8 cellular contexts compared by ENCODE assay signal in the genomic region with DNA sequence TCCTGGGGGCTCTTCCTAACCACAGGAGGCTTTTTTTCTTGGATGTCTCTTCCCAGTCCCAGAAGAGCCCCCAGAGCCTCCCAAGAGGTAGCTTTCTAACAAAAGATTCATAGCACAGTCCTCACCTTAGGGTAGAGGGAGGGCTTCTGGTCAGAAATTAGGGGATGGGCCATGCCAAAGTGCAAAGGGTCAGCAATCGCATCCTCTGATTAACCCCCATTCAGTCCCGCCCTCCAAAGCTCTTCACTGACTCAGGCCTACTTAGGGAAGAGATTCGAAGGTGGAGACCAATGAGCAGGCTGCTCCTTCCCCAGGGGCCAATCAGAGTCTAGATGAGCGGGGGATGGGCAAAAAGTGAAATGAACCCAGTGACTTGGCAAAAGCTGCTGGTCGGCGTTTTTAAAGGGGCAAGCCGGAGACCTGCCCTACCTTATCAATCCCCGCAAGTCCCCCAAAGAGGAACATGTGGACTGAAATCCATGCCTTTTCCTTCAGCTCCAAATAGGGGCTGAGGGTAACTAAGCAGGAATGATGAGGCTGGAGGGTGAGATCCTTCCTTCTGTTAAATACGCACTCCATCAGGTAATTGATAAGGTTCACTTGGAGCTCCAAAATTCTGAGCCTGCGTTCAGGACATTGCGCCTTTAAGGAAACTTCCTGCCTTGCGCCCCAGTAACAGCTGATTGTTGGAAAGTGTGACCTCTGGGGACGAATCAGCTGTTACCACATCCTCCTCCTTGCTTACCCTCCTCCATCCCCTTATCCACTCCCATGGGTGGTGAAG. TPM values are rescaled to one million over a fixed set of nuclear protein-coding genes. Genes with fewer than 3 reads are reported as not detected.
DNase-seq lines count a peak whose midpoint lies in the region; ATAC-seq and TF ChIP-seq lines count a peak whose summit lies in the region.

No MANE protein-coding gene starts in this region.

- no peaks in the 10 kb centered on the region for H3K9me3 ChIP-seq in spleen

- intact Hi-C loops in spleen (cut with DNase I; ENCODE audit: low total_unique reads), result no loop called here

- 0 to 2% (median 0%) methylated on average over 13 of the region's 13 CpGs for WGBS in spleen, 5 donors

- peak overlapping the region; percentile 87 to 100 (median 99) for H3K27ac ChIP-seq in spleen

- peaks cover 0 to 19% (median 0%) of the 10 kb centered on the region in 7 donors for H3K27me3 ChIP-seq in spleen (replicated peaks in 1 of 7)

- no peaks in the 10 kb centered on the region for H3K27me3 Mint-ChIP-seq in central memory CD8-positive, alpha-beta T cell

- ATAC-seq in GM18907 (IDR thresholded peaks at IDR 0.05; ENCODE audit: unreplicated experiment), result peak; percentile 57
- peak; percentile 49 for ATAC-seq in HG03159 (IDR thresholded peaks at IDR 0.05; ENCODE audit: unreplicated experiment)
- ATAC-seq in central memory CD8-positive, alpha-beta T cell (replicated peaks; ENCODE audit: extremely low read depth, poor library complexity, severe bottlenecking), result peak; percentile 49

- H3K36me3 Mint-ChIP-seq in central memory CD8-positive, alpha-beta T cell (ENCODE audit: insufficient read depth), result peaks cover 16% of the 10 kb centered on the region

- peaks cover 15 to 84% (median 71%) of the 10 kb centered on the region in 6 donors for H3K4me1 ChIP-seq in spleen

- no peak for TF ChIP-seq CTCF in AG04449 (IDR thresholded peaks at IDR 0.05; ENCODE audit: insufficient read depth, low read length, missing control alignments)
- no peak for TF ChIP-seq CTCF in spleen (IDR thresholded peaks at IDR 0.05 in 8 of 11, conservative IDR thresholded peaks at IDR 0.05 in 3 of 11)

- peak overlapping the region; percentile 94 for H3K4me3 Mint-ChIP-seq in central memory CD8-positive, alpha-beta T cell

- peak in 1 of 3 donors; percentile 32 for TF ChIP-seq POLR2A in spleen (IDR thresholded peaks at IDR 0.05)

- peaks cover 0 to 22% (median 16%) of the 10 kb centered on the region in 6 donors for H3K36me3 ChIP-seq in spleen

- CTCF ChIA-PET in AG04449 (lab: Yijun Ruan, JAX), result interaction anchor here (0.6 to 7.2 kb wide), 15 partner anchors 10 to 308 kb away, joined by 3 to 180 read pairs (median 4); a partner anchor contains a TSS

- no peaks in the 10 kb centered on the region for H3K9me3 Mint-ChIP-seq in central memory CD8-positive, alpha-beta T cell

- peak overlapping the region; percentile 90 for H3K27ac Mint-ChIP-seq in central memory CD8-positive, alpha-beta T cell (ENCODE audit: low read depth)

- peaks cover 31% of the 10 kb centered on the region for H3K4me1 Mint-ChIP-seq in central memory CD8-positive, alpha-beta T cell

- POLR2A ChIA-PET in AG04449 (lab: Yijun Ruan, JAX), result interaction anchor here (1.1 to 3.3 kb wide), 19 partner anchors 10 to 676 kb away, joined by 3 to 16 read pairs (median 9); a partner anchor contains a TSS

- peak overlapping the region; percentile 78 for H3K4me3 ChIP-seq in AG04449 (ENCODE audit: low read depth, low read length)
- peak overlapping the region; percentile 43 to 92 (median 66) for H3K4me3 ChIP-seq in spleen

- DNase-seq in AG04449 (ENCODE audit: low read depth, low spot score) (peak; percentile 93), NCI-H226 (peak; percentile 99), iris pigment epithelial cell (ENCODE audit: low read depth) (peak; percentile 99), spleen (peak; percentile 94)
- peak; percentile 45 to 74 (median 68) for DNase-seq in activated CD4-positive, CD25-positive, alpha-beta regulatory T cell (lab: John Stamatoyannopoulos, UW)
- DNase-seq in central memory CD8-positive, alpha-beta T cell (ENCODE audit: low spot score in 2 of 2), result peak; percentile 54 to 71

RNA-seq across cellular contexts. Expression of a gene that starts 6.9 kb away (rescaled TPM):
- total RNA-seq in spleen, result 1 to 10 TPM; 1.7 to 5.4 (median 3.1) TPM
- polyA plus RNA-seq in spleen, result under 1 TPM; 0.26 to 0.67 (median 0.28) TPM

RNA-seq across cellular contexts. Expression of a gene that starts 7.4 kb away (rescaled TPM):
- 10 to 100 TPM; 38.2 to 74.7 (median 54.7) TPM for total RNA-seq in spleen
- polyA plus RNA-seq in spleen, result 10 to 100 TPM; 16.2 to 41.3 (median 29.3) TPM

RNA-seq across cellular contexts. Expression of a gene that starts 25.6 kb away (rescaled TPM):
- 1 to 10 TPM; 1.6 to 7.9 (median 5.0) TPM for total RNA-seq in spleen
- 1 to 10 TPM; 3.5 to 7.0 (median 4.9) TPM for polyA plus RNA-seq in spleen

RNA-seq across cellular contexts. Expression of a gene that starts 32.4 kb away (rescaled TPM):
- total RNA-seq in spleen, result 100 to 1,000 TPM; 210 to 320 (median 268) TPM
- 10 to 100 TPM; 67.2 to 91.8 (median 74.8) TPM for polyA plus RNA-seq in spleen

RNA-seq across cellular contexts. Expression of a gene that starts 44.8 kb away (rescaled TPM):
- total RNA-seq in spleen, result 100 to 1,000 TPM in 5 of 7 donors, 10 to 100 TPM in 2; 79.8 to 361 (median 192) TPM
- 100 to 1,000 TPM in 1 of 3 donors, 10 to 100 TPM in 2; 53.5 to 132 (median 99.5) TPM for polyA plus RNA-seq in spleen

Comparison
In these comparisons a context has a peak if more than half of its experiments do, and no peak if none do; other contexts are left out.
1. Peak in every context shown above with its lines: DNase-seq, ATAC-seq, H3K4me3 ChIP-seq and H3K27ac ChIP-seq.